ENCODE assay signal across 1 cellular context in the genomic region with DNA sequence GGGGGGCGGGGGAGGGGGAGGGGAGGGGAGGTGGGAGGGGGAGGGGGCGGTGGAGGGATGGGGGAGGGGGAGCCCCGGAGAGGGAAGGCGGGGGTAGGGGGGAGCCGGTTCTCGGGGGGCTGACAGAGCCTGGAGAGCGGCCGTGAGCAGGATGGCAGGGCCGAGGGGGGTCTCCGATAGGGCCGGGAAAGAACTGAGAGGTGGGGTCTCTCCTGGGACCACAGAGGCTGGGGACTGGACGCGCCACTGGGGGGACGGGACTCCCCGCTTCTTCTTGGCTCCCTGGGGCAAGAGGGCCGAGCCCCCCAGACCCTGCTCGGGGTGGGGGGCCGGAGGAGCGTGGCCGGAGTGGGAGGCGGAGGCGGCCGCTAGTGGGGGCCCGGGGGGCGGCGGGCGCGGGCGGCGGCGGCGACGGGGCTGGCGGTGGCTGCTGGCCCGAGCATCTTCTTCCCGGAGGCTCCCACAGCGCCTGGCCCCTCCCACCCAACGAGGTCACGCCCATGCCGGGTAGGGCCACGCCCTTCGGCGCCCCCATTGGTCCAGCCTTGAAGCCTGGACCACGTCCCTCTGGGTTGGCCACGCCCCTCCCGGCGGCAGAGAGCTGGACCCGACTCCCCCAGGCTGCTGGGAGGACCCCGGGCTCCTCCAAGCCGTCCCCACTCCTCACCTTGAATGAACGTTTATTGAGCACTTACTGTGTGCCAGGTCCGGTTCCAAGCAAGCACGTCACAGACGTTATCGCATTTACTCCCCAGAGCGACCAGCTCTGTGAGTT.
TF ChIP-seq lines count a peak whose summit lies in the region.

A gene with protein sequence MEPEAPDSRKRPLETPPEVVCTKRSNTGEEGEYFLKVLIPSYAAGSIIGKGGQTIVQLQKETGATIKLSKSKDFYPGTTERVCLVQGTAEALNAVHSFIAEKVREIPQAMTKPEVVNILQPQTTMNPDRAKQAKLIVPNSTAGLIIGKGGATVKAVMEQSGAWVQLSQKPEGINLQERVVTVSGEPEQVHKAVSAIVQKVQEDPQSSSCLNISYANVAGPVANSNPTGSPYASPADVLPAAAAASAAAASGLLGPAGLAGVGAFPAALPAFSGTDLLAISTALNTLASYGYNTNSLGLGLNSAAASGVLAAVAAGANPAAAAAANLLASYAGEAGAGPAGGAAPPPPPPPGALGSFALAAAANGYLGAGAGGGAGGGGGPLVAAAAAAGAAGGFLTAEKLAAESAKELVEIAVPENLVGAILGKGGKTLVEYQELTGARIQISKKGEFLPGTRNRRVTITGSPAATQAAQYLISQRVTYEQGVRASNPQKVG (minus strand): TSS at position 302 of the 775 bp plus-strand sequence. CDS start 514 bp downstream, outside the sequence.

TF ChIP-seq in H1, 55 proteins besides CTCF, POLR2A, EP300 and RAD21:
- no peak for TF ChIP-seq CHD1 (IDR thresholded peaks at IDR 0.05; ENCODE audit: low read depth, low read length)
- no peak for TF ChIP-seq CEBPB (IDR thresholded peaks at IDR 0.05; ENCODE audit: low read depth, low read length)
- peak; percentile 46; the same call in 1 of the 2 replicates for TF ChIP-seq SP1 (IDR thresholded peaks at IDR 0.05; ENCODE audit: low read depth, low read length)
- no peak for TF ChIP-seq SIN3A (conservative IDR thresholded peaks at IDR 0.05 in 1 of 2, IDR thresholded peaks at IDR 0.05 in 1 of 2; ENCODE audit: low read depth in 1 of 2, low read length in 2 of 2)
- TF ChIP-seq SP4 (IDR thresholded peaks at IDR 0.05; ENCODE audit: low read length): peak; percentile 59; the same call in 1 of the 2 replicates
- TF ChIP-seq CBX5 (IDR thresholded peaks at IDR 0.05; ENCODE audit: low read depth, low read length): no peak
- no peak for TF ChIP-seq ASH2L (IDR thresholded peaks at IDR 0.05; ENCODE audit: low read length)
- TF ChIP-seq RNF2 (IDR thresholded peaks at IDR 0.05; ENCODE audit: borderline replicate concordance, low read depth, low read length, missing control alignments, poor library complexity, severe bottlenecking): no peak
- no peak for TF ChIP-seq POU5F1 (IDR thresholded peaks at IDR 0.05; ENCODE audit: low read depth, low read length)
- TF ChIP-seq RXRA (IDR thresholded peaks at IDR 0.05; ENCODE audit: insufficient read depth, low read depth, low read length): no peak
- no peak for TF ChIP-seq TCF12 (IDR thresholded peaks at IDR 0.05; ENCODE audit: low read depth, low read length)
